Comparison of ENCODE assay signal across 8 cellular contexts in genomic region chr17:67993998-67994361, GRCh38. TPM values are rescaled to one million over a fixed set of nuclear protein-coding genes. Genes with fewer than 3 reads are reported as not detected.
DNase-seq lines count a peak whose midpoint lies in the region; ATAC-seq and TF ChIP-seq lines count a peak whose summit lies in the region.

No MANE protein-coding gene starts in this region.

- ATAC-seq in GM18502 (IDR thresholded peaks at IDR 0.05; ENCODE audit: poor library complexity, unreplicated experiment) (peak; percentile 2), HG02759 (IDR thresholded peaks at IDR 0.05; ENCODE audit: unreplicated experiment) (no peak), HG03025 (IDR thresholded peaks at IDR 0.05; ENCODE audit: low FRiP score, unreplicated experiment) (no peak), HG02588 (IDR thresholded peaks at IDR 0.05; ENCODE audit: unreplicated experiment) (no peak)

- no peak for TF ChIP-seq CTCF in choroid plexus epithelial cell (conservative IDR thresholded peaks at IDR 0.05; ENCODE audit: low read depth, low read length)

- peak overlapping the region; percentile 93 for H3K4me3 ChIP-seq in ACC112 (ENCODE audit: low read depth, low read length)
- H3K4me3 ChIP-seq in choroid plexus epithelial cell (ENCODE audit: low read depth, low read length) = peak overlapping the region; percentile 78
- peak overlapping the region; percentile 62 for H3K4me3 ChIP-seq in mesodermal cell (ENCODE audit: extremely low read depth, insufficient read depth, low read length, poor library complexity, severe bottlenecking)

- WGBS in mesodermal cell (ENCODE audit: insufficient coverage in 2 of 2), 2 experiments = 4 to 9% methylated on average over 17 to 18 of the region's 21 CpGs

- H3K9me3 ChIP-seq in mesodermal cell (ENCODE audit: control insufficient read depth, low read length) = no peaks in the 10 kb centered on the region

- H2AFZ ChIP-seq in ACC112 (ENCODE audit: low read length, unreplicated experiment) = peak overlapping the region; percentile 82

- H3K36me3 ChIP-seq in ACC112 (ENCODE audit: insufficient read depth, low read length) (no peaks in the 10 kb centered on the region), mesodermal cell (ENCODE audit: control insufficient read depth, insufficient read depth, low read length) (peaks cover 3% of the 10 kb centered on the region)

- H3K27ac ChIP-seq in ACC112 (ENCODE audit: low read depth, low read length) (peak overlapping the region; percentile 72), mesodermal cell (ENCODE audit: low read depth, low read length, severe bottlenecking) (peak overlapping the region; percentile 84)

- H3K79me2 ChIP-seq in ACC112 (ENCODE audit: control insufficient read depth, insufficient read depth, low read length, unreplicated experiment) = no peaks in the 10 kb centered on the region

- H3K4me1 ChIP-seq in ACC112 (ENCODE audit: control insufficient read depth, insufficient read depth, low read length, unreplicated experiment) (peaks cover 9% of the 10 kb centered on the region), mesodermal cell (ENCODE audit: control insufficient read depth, insufficient read depth, low read length, poor library complexity, severe bottlenecking) (peaks cover 3% of the 10 kb centered on the region)

- H3K27me3 ChIP-seq in ACC112 (ENCODE audit: insufficient read depth, low read length) = no peaks in the 10 kb centered on the region

- DNase-seq in NCI-H446 treated with DMSO at 0.1 percent for 48 hours (lab: John Stamatoyannopoulos, UW) = peak; percentile 29
- peak; percentile 18 for DNase-seq in choroid plexus epithelial cell (ENCODE audit: low read depth)

RNA-seq across cellular contexts. Expression of gene C17orf58, which starts 2.3 kb away (rescaled TPM):
- 15.3 TPM for polyA plus RNA-seq in mesodermal cell (2013, experiment 1 of 2)
- 15.4 TPM for polyA plus RNA-seq in mesodermal cell (2013, experiment 2 of 2)

RNA-seq across cellular contexts. Expression of gene KPNA2, which starts 41.6 kb away (rescaled TPM):
- 303 TPM for polyA plus RNA-seq in mesodermal cell (2013, experiment 1 of 2)
- polyA plus RNA-seq in mesodermal cell (2013, experiment 2 of 2) = 340 TPM
